18 cellular contexts compared by ENCODE assay signal in the genomic region with DNA sequence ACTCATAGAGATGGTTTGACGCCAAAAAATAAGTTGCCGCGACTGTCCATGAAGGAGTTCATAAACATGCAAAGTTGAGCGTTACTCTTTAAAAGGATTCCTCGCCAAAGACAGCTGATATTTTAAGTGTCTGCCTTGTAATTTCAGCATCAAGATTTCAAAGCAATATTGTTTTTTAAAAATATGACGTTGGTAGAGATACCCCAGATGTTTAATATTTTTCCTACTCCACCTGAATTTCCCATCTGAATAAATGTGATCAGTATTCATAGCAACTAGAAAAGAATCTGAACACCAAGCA.
DNase-seq lines count a peak whose midpoint lies in the region; ATAC-seq, FAIRE-seq and TF ChIP-seq lines count a peak whose summit lies in the region.
"Had no signal": no experiment of that assay in that cellular context is flagged by ENCODE, and none has a peak within 500 bp of the region (broad histone marks: within the 10 kb centered on the region; RNA-seq: fewer than 3 reads in every experiment).

No MANE protein-coding gene starts in this region.

- H3K4me3 Mint-ChIP-seq in nephron progenitor cell = no peak overlapping the region
- H3K4me3 Mint-ChIP-seq: natural killer cell; stimulated activated naive B cell treated with anti-CD40 and anti-IgM and Interleukin-4, amounts not matched to agents 10 μg/mL and 1 μg/mL and 100 μg/mL, for 72 hours had no signal

- no peak overlapping the region for H2BK20ac ChIP-seq in IMR-90 (ENCODE audit: low read depth, low read length)

- H4K5ac ChIP-seq in IMR-90 (ENCODE audit: low read depth, low read length) = no peak overlapping the region

- no peak overlapping the region for H2AK5ac ChIP-seq in IMR-90 (ENCODE audit: low read depth, low read length)

- 7% methylated on average over 3 of the region's 6 CpGs; no CpG with 5 or more reads in 1 of the 2 experiments for WGBS in IMR-90 (ENCODE audit: extremely low coverage in 2 of 2, insufficient read length in 1 of 2), 2 experiments

- TF ChIP-seq RAD21 in IMR-90 (IDR thresholded peaks at IDR 0.05; ENCODE audit: low read length) = no peak

- H3K27ac Mint-ChIP-seq in nephron progenitor cell = no peak overlapping the region
- H3K27ac Mint-ChIP-seq: natural killer cell; stimulated activated naive B cell treated with anti-CD40 and anti-IgM and Interleukin-4, amounts not matched to agents 10 μg/mL and 1 μg/mL and 100 μg/mL, for 72 hours had no signal

- no peak overlapping the region for H3K18ac ChIP-seq in IMR-90 (ENCODE audit: low read depth, low read length)

- H3K27me3 Mint-ChIP-seq in nephron progenitor cell (ENCODE audit: low read depth, poor library complexity) = no peaks in the 10 kb centered on the region
- H3K27me3 Mint-ChIP-seq: stimulated activated naive B cell treated with anti-CD40 and anti-IgM and Interleukin-4, amounts not matched to agents 10 μg/mL and 1 μg/mL and 100 μg/mL, for 72 hours had no signal

- TF ChIP-seq CTCF in IMR-90 (conservative IDR thresholded peaks at IDR 0.05; ENCODE audit: low read depth, low read length) (no peak), dorsolateral prefrontal cortex (IDR thresholded peaks at IDR 0.05 in 54 of 56, conservative IDR thresholded peaks at IDR 0.05 in 2 of 56; ENCODE audit: low read depth in 1 of 56, partially characterized antibody in 56 of 56) (peak in 6 of 56 donors; percentile 3 to 22 (median 10)), nephron progenitor cell (IDR thresholded peaks at IDR 0.05) (peak; percentile 4), kidney (IDR thresholded peaks at IDR 0.05; ENCODE audit: borderline replicate concordance, extremely low read depth, insufficient read depth) (no peak)

- no peak overlapping the region for H3K23ac ChIP-seq in IMR-90 (ENCODE audit: low read depth, low read length)

- H3K4me2 ChIP-seq in IMR-90 (ENCODE audit: low read depth, low read length) = peak overlapping the region; percentile 99; the same call in 1 of the 2 replicates

- no peak overlapping the region for H4K8ac ChIP-seq in IMR-90 (ENCODE audit: low read depth in 2 of 2, low read length in 2 of 2)

- no peak overlapping the region for H3K27ac ChIP-seq in IMR-90 (ENCODE audit: insufficient read depth, low read length)
- peak overlapping the region in 2 of 59 donors; percentile 29 to 41 for H3K27ac ChIP-seq in dorsolateral prefrontal cortex
- no peak overlapping the region for H3K27ac ChIP-seq in kidney (ENCODE audit: low read depth in 2 of 2, low read length in 2 of 2)
- H3K27ac ChIP-seq: BLaER1, cardiac muscle cell, gastroesophageal sphincter, transverse colon had no signal

- H2AK9ac ChIP-seq in IMR-90 (replicated peaks; ENCODE audit: low read depth, low read length, poor library complexity) = no peak overlapping the region

- dilution Hi-C loops in IMR-90 (cut with HindIII; ENCODE audit: low sequenced_read_pairs, unreplicated experiment) = no loop called here

- H3K9ac ChIP-seq in IMR-90 (ENCODE audit: low read depth, low read length) (no peak overlapping the region), kidney (ENCODE audit: low read length in 2 of 2) (no peak overlapping the region)
- H3K9ac ChIP-seq: BLaER1 had no signal

- no peak overlapping the region for H2AFZ ChIP-seq in IMR-90 (replicated peaks; ENCODE audit: low read length, poor library complexity)

- H3K9me1 ChIP-seq in IMR-90 (ENCODE audit: insufficient read depth, low read length) = no peaks in the 10 kb centered on the region

- no peaks in the 10 kb centered on the region for H3K36me3 Mint-ChIP-seq in nephron progenitor cell (ENCODE audit: low read depth)
- H3K36me3 Mint-ChIP-seq: natural killer cell; stimulated activated naive B cell treated with anti-CD40 and anti-IgM and Interleukin-4, amounts not matched to agents 10 μg/mL and 1 μg/mL and 100 μg/mL, for 72 hours had no signal

- H2BK15ac ChIP-seq in IMR-90 (ENCODE audit: low read depth, low read length) = no peak overlapping the region

- no peak for FAIRE-seq in kidney (lab: Jason Lieb, UNC)

- no peak overlapping the region for H4K91ac ChIP-seq in IMR-90 (ENCODE audit: insufficient read depth, low read depth, low read length)

- H3K36me3 ChIP-seq in IMR-90 (ENCODE audit: control insufficient read depth, insufficient read depth, low read length) (no peaks in the 10 kb centered on the region), kidney (ENCODE audit: control insufficient read depth in 1 of 2, insufficient read depth in 2 of 2, low read length in 2 of 2) (no peaks in the 10 kb centered on the region)
- H3K36me3 ChIP-seq: BLaER1, cardiac muscle cell, gastroesophageal sphincter, transverse colon had no signal

- DNase-seq in IMR-90 = no peak
- DNase-seq in dorsolateral prefrontal cortex = no peak
- no peak for DNase-seq in nephron progenitor cell
- no peak for DNase-seq in cortex of kidney (lab: John Stamatoyannopoulos, UW)
- no peak for DNase-seq in SKM-1 treated with dmso at 0.1 percent for 144 hours (lab: John Stamatoyannopoulos, UW; ENCODE audit: unreplicated experiment)
- DNase-seq in NK-92 (lab: John Stamatoyannopoulos, UW; ENCODE audit: unreplicated experiment) = no peak
- DNase-seq in kidney = no peak
- DNase-seq: activated CD4-positive, alpha-beta T cell treated with anti-CD3 and anti-CD28 coated beads, Interleukin-2, amount 50 U/mL, for 4 hours; activated CD8-positive, alpha-beta memory T cell treated with anti-CD3 and anti-CD28 coated beads, Interleukin-2, amount 50 U/mL, for 48 hours; activated effector memory CD4-positive, alpha-beta T cell treated with anti-CD3 and anti-CD28 coated beads, Interleukin-2, amount 50 U/mL, for 16 hours; natural killer cell; SIG-M5; stimulated activated CD4-positive, alpha-beta T cell treated with anti-CD3 and anti-CD28 coated beads, Interleukin-1b, Interleukin-23, amount 100 ng/mL, for 48 hours; stimulated activated naive B cell treated with anti-CD40 and anti-IgM and Interleukin-4, amounts not matched to agents 10 μg/mL and 1 μg/mL and 100 μg/mL, for 72 hours; transverse colon had no signal

- no peaks in the 10 kb centered on the region for H4K20me1 ChIP-seq in IMR-90 (ENCODE audit: insufficient read depth, low read length)
- H4K20me1 ChIP-seq: BLaER1 had no signal

- intact Hi-C loops in IMR-90 (cut with micrococcal nuclease) = loop anchor here (1.0 to 5.0 kb wide), 8 partner anchors 93 to 1953 kb away; no protein-coding TSS in a partner anchor
- intact Hi-C loops in dorsolateral prefrontal cortex (cut with DNase I) = loop anchor here (5.0 to 10.0 kb wide), 3 partner anchors 150 to 1760 kb away; no protein-coding TSS in a partner anchor
- intact Hi-C loops in kidney (cut with DNase I) = no loop called here

- no peaks in the 10 kb centered on the region for H3K9me3 Mint-ChIP-seq in nephron progenitor cell
- H3K9me3 Mint-ChIP-seq: stimulated activated naive B cell treated with anti-CD40 and anti-IgM and Interleukin-4, amounts not matched to agents 10 μg/mL and 1 μg/mL and 100 μg/mL, for 72 hours had no signal

- ATAC-seq in IMR-90 (ENCODE audit: low read depth) = no peak
- ATAC-seq: natural killer cell had no signal

- H3K27me3 ChIP-seq in IMR-90 (ENCODE audit: control insufficient read depth, insufficient read depth, low read length) (no peaks in the 10 kb centered on the region), dorsolateral prefrontal cortex (no peaks in the 10 kb centered on the region)
- H3K27me3 ChIP-seq: BLaER1, cardiac muscle cell, gastroesophageal sphincter, transverse colon had no signal

- H2BK5ac ChIP-seq in IMR-90 (ENCODE audit: low read depth, low read length, poor library complexity, severe bottlenecking) = no peak overlapping the region

- in situ Hi-C loops in IMR-90 (cut with MboI; ENCODE audit: low sequenced_read_pairs) = loop anchor here (25.0 kb wide), 1 partner anchor 848 kb away; no protein-coding TSS in a partner anchor

- CTCF ChIA-PET in IMR-90 (lab: Yijun Ruan, JAX) = no interaction called here

- H3K9me3 ChIP-seq in IMR-90 (ENCODE audit: control insufficient read depth, insufficient read depth, low read length) (no peaks in the 10 kb centered on the region), kidney (ENCODE audit: control insufficient read depth in 1 of 2, low read length in 2 of 2) (no peaks in the 10 kb centered on the region)
- H3K9me3 ChIP-seq: BLaER1, gastroesophageal sphincter, transverse colon had no signal

- POLR2A ChIA-PET in IMR-90 (lab: Charles Lee; ENCODE audit: unreplicated experiment) = no interaction called here

- no peak overlapping the region for H3K4me3 ChIP-seq in IMR-90 (ENCODE audit: insufficient read depth, low read depth, low read length)
- peak overlapping the region in 51 of 59 donors; percentile 17 to 72 (median 56) for H3K4me3 ChIP-seq in dorsolateral prefrontal cortex
- no peak overlapping the region for H3K4me3 ChIP-seq in kidney (ENCODE audit: low read length in 2 of 2)
- H3K4me3 ChIP-seq: BLaER1 had no signal

- no peak overlapping the region for H3K14ac ChIP-seq in IMR-90 (replicated peaks; ENCODE audit: low read depth, low read length)

- H3K56ac ChIP-seq in IMR-90 (ENCODE audit: extremely low read depth, insufficient read depth, low read length) = no peak overlapping the region

- no TSS peak for BruUV-seq in IMR-90 (replicated peaks; lab: Mats Ljungman, UMichigan)

- H3K79me1 ChIP-seq in IMR-90 (ENCODE audit: low read depth in 1 of 2, low read length in 2 of 2) = no peaks in the 10 kb centered on the region

- no peak overlapping the region for H2BK120ac ChIP-seq in IMR-90 (ENCODE audit: low read depth, low read length)

- H3K4me1 Mint-ChIP-seq in nephron progenitor cell = no peaks in the 10 kb centered on the region
- H3K4me1 Mint-ChIP-seq: natural killer cell; stimulated activated naive B cell treated with anti-CD40 and anti-IgM and Interleukin-4, amounts not matched to agents 10 μg/mL and 1 μg/mL and 100 μg/mL, for 72 hours had no signal

- no peak overlapping the region for H3K4ac ChIP-seq in IMR-90 (ENCODE audit: low read depth, low read length)

- no peak for TF ChIP-seq POLR2A in IMR-90 (IDR thresholded peaks at IDR 0.05; ENCODE audit: low read depth, low read length)

- no peaks in the 10 kb centered on the region for H3K4me1 ChIP-seq in IMR-90 (ENCODE audit: control insufficient read depth, insufficient read depth, low read length)
- H3K4me1 ChIP-seq in kidney (ENCODE audit: control insufficient read depth in 1 of 2, insufficient read depth in 1 of 2, low read depth in 1 of 2, low read length in 2 of 2) = peaks cover 0 to 3% of the 10 kb centered on the region in 2 donors
- H3K4me1 ChIP-seq: BLaER1 had no signal

TF ChIP-seq in IMR-90, 13 proteins besides CTCF, POLR2A, EP300 and RAD21 (continues in another document):
- TF ChIP-seq MAZ (IDR thresholded peaks at IDR 0.05; ENCODE audit: borderline replicate concordance, low read depth, low read length) (no peak), FOS (IDR thresholded peaks at IDR 0.05; ENCODE audit: low read depth, low read length) (no peak)

Comparison
In these comparisons a context has a peak if more than half of its experiments do, and no peak if none do; other contexts are left out.
1. H3K4me3 ChIP-seq: peak in dorsolateral prefrontal cortex (51 of 59); none in IMR-90 (single experiment) and kidney (0 of 2).